37 cellular contexts compared by ENCODE assay signal in genomic region chr9:8420416-8420815, GRCh38.
"Had no signal": no experiment of that assay in that cellular context is flagged by ENCODE, and none has a peak within 500 bp of the region (broad histone marks: within the 10 kb centered on the region; RNA-seq: fewer than 3 reads in every experiment).

No MANE protein-coding gene starts in this region.

- H3K4me3 ChIP-seq: adrenal gland, ascending aorta, body of pancreas, breast epithelium, cardiac muscle cell had no signal

- DNase-seq: activated effector memory CD4-positive, alpha-beta T cell treated with anti-CD3 and anti-CD28 coated beads, Interleukin-2, amount 50 U/mL, for 16 hours; activated effector memory CD4-positive, alpha-beta T cell treated with Interleukin-2 at 50 U/mL for 16 hours; activated gamma-delta T cell; activated gamma-delta T cell treated with Interleukin-2 at 50 U/mL for 16 hours; activated naive CD4-positive, alpha-beta T cell; activated naive CD4-positive, alpha-beta T cell treated with anti-CD3 and anti-CD28 coated beads for 36 hours; activated naive CD4-positive, alpha-beta T cell treated with anti-CD3 and anti-CD28 coated beads, Interleukin-2, amount 10 ng/mL, durations not matched to agents 7 days and 5 days; activated naive CD4-positive, alpha-beta T cell treated with anti-CD3 and anti-CD28 coated beads, Interleukin-2, amount 50 U/mL, for 16 hours; activated naive CD4-positive, alpha-beta T cell treated with Interleukin-2 at 50 U/mL for 16 hours; activated naive CD8-positive, alpha-beta T cell treated with anti-CD3 and anti-CD28 coated beads for 36 hours; activated naive CD8-positive, alpha-beta T cell treated with anti-CD3 and anti-CD28 coated beads, Interleukin-2, amount 10 ng/mL, durations not matched to agents 7 days and 5 days; activated naive CD8-positive, alpha-beta T cell treated with anti-CD3 and anti-CD28 coated beads, Interleukin-2, amount 50 U/mL, for 24 hours; activated T-cell treated with anti-CD3 and anti-CD28 coated beads, Interleukin-2, amount 50 U/mL, for 24 hours; activated T-cell treated with anti-CD3 and anti-CD28 coated beads, Interleukin-2, amount 50 U/mL, for 4 hours; activated T-cell treated with anti-CD3 and anti-CD28 coated beads, Interleukin-2, amount 50 U/mL, for 48 hours; activated T-cell treated with anti-CD3 and anti-CD28 coated beads, Interleukin-2, amount 50 U/mL, for 72 hours; adrenal gland; amniotic stem cell; amygdala; anterior cingulate cortex; aorta; body of pancreas; brain microvascular endothelial cell; caudate nucleus; central memory CD4-positive, alpha-beta T cell; cerebellar nuclear complex had no signal

- H3K9me3 ChIP-seq: adrenal gland, ascending aorta, body of pancreas, breast epithelium had no signal

- H3K36me3 ChIP-seq: adrenal gland, ascending aorta, brain microvascular endothelial cell, breast epithelium had no signal

- H3K27me3 Mint-ChIP-seq: activated naive CD4-positive, alpha-beta T cell treated with anti-CD3 and anti-CD28 coated beads, Interleukin-2, amount 10 ng/mL, durations not matched to agents 7 days and 5 days; activated naive CD4-positive, alpha-beta T cell treated with anti-CD3 and anti-CD28 coated beads, Interleukin-2, amount 50 U/mL, for 24 hours; activated naive CD8-positive, alpha-beta T cell; activated naive CD8-positive, alpha-beta T cell treated with anti-CD3 and anti-CD28 coated beads for 36 hours; brain; central memory CD8-positive, alpha-beta T cell had no signal

- H3K4me1 ChIP-seq: adrenal gland, ascending aorta, body of pancreas, breast epithelium had no signal

- H3K36me3 Mint-ChIP-seq: activated naive CD4-positive, alpha-beta T cell treated with anti-CD3 and anti-CD28 coated beads, Interleukin-2, amount 10 ng/mL, durations not matched to agents 7 days and 5 days; activated naive CD4-positive, alpha-beta T cell treated with anti-CD3 and anti-CD28 coated beads, Interleukin-2, amount 50 U/mL, for 24 hours; activated naive CD4-positive, alpha-beta T cell treated with anti-CD3 and anti-CD28 coated beads, Interleukin-2, amount 50 U/mL, for 72 hours; activated naive CD8-positive, alpha-beta T cell; activated naive CD8-positive, alpha-beta T cell treated with anti-CD3 and anti-CD28 coated beads for 36 hours; activated naive CD8-positive, alpha-beta T cell treated with anti-CD3 and anti-CD28 coated beads, Interleukin-2, amount 10 ng/mL, durations not matched to agents 7 days and 5 days had no signal

- H3K27me3 ChIP-seq: adrenal gland, ascending aorta, body of pancreas, brain microvascular endothelial cell, breast epithelium, cardiac muscle cell had no signal

- H3K4me1 Mint-ChIP-seq: activated naive CD4-positive, alpha-beta T cell treated with anti-CD3 and anti-CD28 coated beads, Interleukin-2, amount 10 ng/mL, durations not matched to agents 7 days and 5 days; activated naive CD4-positive, alpha-beta T cell treated with anti-CD3 and anti-CD28 coated beads, Interleukin-2, amount 50 U/mL, for 24 hours; activated naive CD8-positive, alpha-beta T cell treated with anti-CD3 and anti-CD28 coated beads, Interleukin-2, amount 50 U/mL, for 24 hours; activated T-helper 17 cell treated with anti-CD3 and anti-CD28 coated beads, Interleukin-2, amount 50 U/mL, for 72 hours; central memory CD8-positive, alpha-beta T cell had no signal

- H3K9me3 Mint-ChIP-seq: activated naive CD4-positive, alpha-beta T cell treated with anti-CD3 and anti-CD28 coated beads for 36 hours; activated naive CD4-positive, alpha-beta T cell treated with anti-CD3 and anti-CD28 coated beads, Interleukin-2, amount 10 ng/mL, durations not matched to agents 7 days and 5 days; activated naive CD4-positive, alpha-beta T cell treated with anti-CD3 and anti-CD28 coated beads, Interleukin-2, amount 50 U/mL, for 24 hours; activated naive CD4-positive, alpha-beta T cell treated with anti-CD3 and anti-CD28 coated beads, Interleukin-2, amount 50 U/mL, for 72 hours; activated naive CD8-positive, alpha-beta T cell treated with anti-CD3 and anti-CD28 coated beads for 36 hours; activated naive CD8-positive, alpha-beta T cell treated with anti-CD3 and anti-CD28 coated beads, Interleukin-2, amount 50 U/mL, for 24 hours; activated T-cell treated with anti-CD3 and anti-CD28 coated beads, Interleukin-2, amount 50 U/mL, for 24 hours; activated T-cell treated with anti-CD3 and anti-CD28 coated beads, Interleukin-2, amount 50 U/mL, for 4 hours; activated T-cell treated with anti-CD3 and anti-CD28 coated beads, Interleukin-2, amount 50 U/mL, for 72 hours; activated T-helper 1 cell treated with anti-CD3 and anti-CD28 coated beads, Interleukin-12 subunit alpha, Interleukin-12 subunit beta, Interleukin-2, Interleukin-4 antibody, amounts not matched to agents 30 ng/mL and 10 ng/mL and 1 ng/mL, durations not matched to agents 14 hours and 24 hours and 36 hours; activated T-helper 17 cell treated with anti-CD3 and anti-CD28 coated beads, Interleukin-2, amount 50 U/mL, for 72 hours; brain; central memory CD8-positive, alpha-beta T cell had no signal

- H3K27ac Mint-ChIP-seq: activated naive CD4-positive, alpha-beta T cell treated with anti-CD3 and anti-CD28 coated beads for 36 hours; activated naive CD4-positive, alpha-beta T cell treated with anti-CD3 and anti-CD28 coated beads, Interleukin-2, amount 10 ng/mL, durations not matched to agents 7 days and 5 days; activated naive CD4-positive, alpha-beta T cell treated with anti-CD3 and anti-CD28 coated beads, Interleukin-2, amount 50 U/mL, for 24 hours; activated naive CD4-positive, alpha-beta T cell treated with anti-CD3 and anti-CD28 coated beads, Interleukin-2, amount 50 U/mL, for 72 hours; activated naive CD8-positive, alpha-beta T cell; activated naive CD8-positive, alpha-beta T cell treated with anti-CD3 and anti-CD28 coated beads for 36 hours; activated naive CD8-positive, alpha-beta T cell treated with anti-CD3 and anti-CD28 coated beads, Interleukin-2, amount 10 ng/mL, durations not matched to agents 7 days and 5 days; activated naive CD8-positive, alpha-beta T cell treated with anti-CD3 and anti-CD28 coated beads, Interleukin-2, amount 50 U/mL, for 24 hours; activated T-cell treated with anti-CD3 and anti-CD28 coated beads, Interleukin-2, amount 50 U/mL, for 24 hours; activated T-cell treated with anti-CD3 and anti-CD28 coated beads, Interleukin-2, amount 50 U/mL, for 72 hours; activated T-helper 1 cell treated with anti-CD3 and anti-CD28 coated beads, Interleukin-12 subunit alpha, Interleukin-12 subunit beta, Interleukin-2, Interleukin-4 antibody, amounts not matched to agents 30 ng/mL and 10 ng/mL and 1 ng/mL, durations not matched to agents 14 hours and 24 hours and 36 hours; activated T-helper 17 cell treated with anti-CD3 and anti-CD28 coated beads, Interleukin-2, amount 50 U/mL, for 72 hours; activated T-helper 2 cell treated with anti-CD3 and anti-CD28 coated beads, Interferon-gamma antibody, Interleukin-2, Interleukin-4, amounts not matched to agents 10 μg/mL and 5 μg/mL and 100 μg/mL, durations not matched to agents 14 hours and 24 hours and 36 hours had no signal

- ATAC-seq: activated naive CD4-positive, alpha-beta T cell treated with anti-CD3 and anti-CD28 coated beads, Interleukin-2, amount 50 U/mL, for 72 hours; activated naive CD8-positive, alpha-beta T cell treated with anti-CD3 and anti-CD28 coated beads, Interleukin-2, amount 50 U/mL, for 24 hours; activated T-cell treated with anti-CD3 and anti-CD28 coated beads, Interleukin-2, amount 50 U/mL, for 4 hours; activated T-cell treated with anti-CD3 and anti-CD28 coated beads, Interleukin-2, amount 50 U/mL, for 72 hours; activated T-helper 17 cell treated with anti-CD3 and anti-CD28 coated beads, Interleukin-2, amount 50 U/mL, for 72 hours; body of pancreas had no signal

- H3K4me3 Mint-ChIP-seq: activated naive CD4-positive, alpha-beta T cell treated with anti-CD3 and anti-CD28 coated beads for 36 hours; activated naive CD4-positive, alpha-beta T cell treated with anti-CD3 and anti-CD28 coated beads, Interleukin-2, amount 10 ng/mL, durations not matched to agents 7 days and 5 days; activated naive CD4-positive, alpha-beta T cell treated with anti-CD3 and anti-CD28 coated beads, Interleukin-2, amount 50 U/mL, for 24 hours; activated naive CD8-positive, alpha-beta T cell; activated naive CD8-positive, alpha-beta T cell treated with anti-CD3 and anti-CD28 coated beads for 36 hours; activated naive CD8-positive, alpha-beta T cell treated with anti-CD3 and anti-CD28 coated beads, Interleukin-2, amount 10 ng/mL, durations not matched to agents 7 days and 5 days; activated naive CD8-positive, alpha-beta T cell treated with anti-CD3 and anti-CD28 coated beads, Interleukin-2, amount 50 U/mL, for 24 hours; activated T-cell treated with anti-CD3 and anti-CD28 coated beads, Interleukin-2, amount 50 U/mL, for 24 hours; activated T-cell treated with anti-CD3 and anti-CD28 coated beads, Interleukin-2, amount 50 U/mL, for 4 hours; activated T-cell treated with anti-CD3 and anti-CD28 coated beads, Interleukin-2, amount 50 U/mL, for 72 hours; activated T-helper 1 cell treated with anti-CD3 and anti-CD28 coated beads, Interleukin-12 subunit alpha, Interleukin-12 subunit beta, Interleukin-2, Interleukin-4 antibody, amounts not matched to agents 30 ng/mL and 10 ng/mL and 1 ng/mL, durations not matched to agents 14 hours and 24 hours and 36 hours; activated T-helper 17 cell treated with anti-CD3 and anti-CD28 coated beads, Interleukin-2, amount 50 U/mL, for 72 hours; brain; central memory CD8-positive, alpha-beta T cell had no signal

- H3K27ac ChIP-seq: adrenal gland, ascending aorta, body of pancreas, brain microvascular endothelial cell, breast epithelium, cardiac muscle cell had no signal
